Comparison of ENCODE assay signal across 19 cellular contexts in the genomic region with DNA sequence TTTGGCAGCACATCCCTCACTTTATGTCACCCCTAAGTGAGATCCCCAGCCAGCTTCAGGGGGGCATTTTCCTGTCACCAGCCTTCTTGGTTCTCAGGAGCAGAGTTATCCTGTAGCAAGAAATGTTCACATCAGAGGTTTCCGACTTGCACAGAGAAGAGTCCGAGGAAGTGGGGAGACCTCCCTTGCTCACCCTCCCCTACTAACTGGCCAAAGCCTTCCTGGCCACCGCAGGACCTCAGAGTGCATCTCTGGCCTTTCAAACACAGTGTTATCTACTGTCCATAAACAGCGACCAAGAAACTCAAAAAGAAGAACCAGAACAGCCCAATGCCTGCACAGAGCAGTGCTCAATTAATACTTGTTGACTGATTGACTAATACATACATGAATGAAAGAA.
"Had no signal": no experiment of that assay in that cellular context is flagged by ENCODE, and none has a peak within 500 bp of the region (broad histone marks: within the 10 kb centered on the region; RNA-seq: fewer than 3 reads in every experiment).

No MANE protein-coding gene starts in this region.

- H3K9me3 ChIP-seq: body of pancreas, colonic mucosa, mucosa of descending colon, right atrium auricular region, SJCRH30, suprapubic skin, upper lobe of right lung had no signal

- H3K9me3 Mint-ChIP-seq: activated CD4-positive, alpha-beta T cell treated with anti-CD3 and anti-CD28 coated beads, Interleukin-2, amount 10 ng/mL, durations not matched to agents 7 days and 5 days; activated T-helper 17 cell treated with anti-CD3 and anti-CD28 coated beads, Interleukin-2, amount 50 U/mL, for 72 hours; natural killer cell treated with Interleukin-12 subunit alpha and Interleukin-12 subunit beta and Interleukin-15 and Interleukin-18, amount 100 ng/mL, for 72 hours; T-helper 2 cell treated with Interferon-gamma antibody and Interleukin-4, amounts not matched to agents 5 μg/mL and 100 μg/mL, for 36 hours had no signal

- H3K36me3 Mint-ChIP-seq: natural killer cell treated with Interleukin-12 subunit alpha and Interleukin-12 subunit beta and Interleukin-15 and Interleukin-18, amount 100 ng/mL, for 72 hours had no signal

- H3K4me1 Mint-ChIP-seq: activated CD4-positive, alpha-beta T cell treated with anti-CD3 and anti-CD28 coated beads, Interleukin-2, amount 10 ng/mL, durations not matched to agents 7 days and 5 days; activated T-helper 17 cell treated with anti-CD3 and anti-CD28 coated beads, Interleukin-2, amount 50 U/mL, for 72 hours had no signal

- DNase-seq: activated CD4-positive, alpha-beta T cell treated with anti-CD3 and anti-CD28 coated beads, Interleukin-2, amount 10 ng/mL, durations not matched to agents 7 days and 5 days; activated CD4-positive, CD25-positive, alpha-beta regulatory T cell; activated naive CD4-positive, alpha-beta T cell treated with Interleukin-2 at 50 U/mL for 16 hours; body of pancreas; caudate nucleus; colonic mucosa; mucosa of descending colon; nucleus accumbens; SJCRH30; stimulated activated CD4-positive, alpha-beta T cell treated with anti-CD3 and anti-CD28 coated beads, Interleukin-4, amount 100 ng/mL, for 4 hours; stimulated activated CD8-positive, alpha-beta memory T cell treated with anti-CD3 and anti-CD28 coated beads, Interleukin-4, amount 100 ng/mL, for 48 hours; stimulated activated naive CD4-positive, alpha-beta T cell treated with Interleukin-2 at 50 U/mL for 16 hours; upper lobe of right lung had no signal

- H3K4me1 ChIP-seq: body of pancreas, colonic mucosa, suprapubic skin had no signal

- H3K4me3 ChIP-seq: body of pancreas, colonic mucosa, mucosa of descending colon, right atrium auricular region, SJCRH30, skin epidermis, suprapubic skin, upper lobe of right lung had no signal

- H3K36me3 ChIP-seq: colonic mucosa, right atrium auricular region, SJCRH30, suprapubic skin, upper lobe of right lung had no signal

- ATAC-seq: activated T-helper 17 cell treated with anti-CD3 and anti-CD28 coated beads, Interleukin-2, amount 50 U/mL, for 72 hours; body of pancreas; mucosa of descending colon had no signal

- H3K27me3 ChIP-seq: body of pancreas, colonic mucosa, right atrium auricular region, SJCRH30, suprapubic skin, upper lobe of right lung had no signal

- H3K27ac ChIP-seq: body of pancreas, colonic mucosa, right atrium auricular region, SJCRH30, suprapubic skin, upper lobe of right lung had no signal

- H3K4me3 Mint-ChIP-seq: activated CD4-positive, alpha-beta T cell treated with anti-CD3 and anti-CD28 coated beads, Interleukin-2, amount 10 ng/mL, durations not matched to agents 7 days and 5 days; activated T-helper 17 cell treated with anti-CD3 and anti-CD28 coated beads, Interleukin-2, amount 50 U/mL, for 72 hours; natural killer cell treated with Interleukin-12 subunit alpha and Interleukin-12 subunit beta and Interleukin-15 and Interleukin-18, amount 100 ng/mL, for 72 hours; T-helper 2 cell treated with Interferon-gamma antibody and Interleukin-4, amounts not matched to agents 5 μg/mL and 100 μg/mL, for 36 hours had no signal

- H3K27ac Mint-ChIP-seq: activated CD4-positive, alpha-beta T cell treated with anti-CD3 and anti-CD28 coated beads, Interleukin-2, amount 10 ng/mL, durations not matched to agents 7 days and 5 days; activated T-helper 17 cell treated with anti-CD3 and anti-CD28 coated beads, Interleukin-2, amount 50 U/mL, for 72 hours; natural killer cell treated with Interleukin-12 subunit alpha and Interleukin-12 subunit beta and Interleukin-15 and Interleukin-18, amount 100 ng/mL, for 72 hours; T-helper 2 cell treated with Interferon-gamma antibody and Interleukin-4, amounts not matched to agents 5 μg/mL and 100 μg/mL, for 36 hours had no signal
